ENCODE assay signal across 8 cellular contexts in the genomic region with DNA sequence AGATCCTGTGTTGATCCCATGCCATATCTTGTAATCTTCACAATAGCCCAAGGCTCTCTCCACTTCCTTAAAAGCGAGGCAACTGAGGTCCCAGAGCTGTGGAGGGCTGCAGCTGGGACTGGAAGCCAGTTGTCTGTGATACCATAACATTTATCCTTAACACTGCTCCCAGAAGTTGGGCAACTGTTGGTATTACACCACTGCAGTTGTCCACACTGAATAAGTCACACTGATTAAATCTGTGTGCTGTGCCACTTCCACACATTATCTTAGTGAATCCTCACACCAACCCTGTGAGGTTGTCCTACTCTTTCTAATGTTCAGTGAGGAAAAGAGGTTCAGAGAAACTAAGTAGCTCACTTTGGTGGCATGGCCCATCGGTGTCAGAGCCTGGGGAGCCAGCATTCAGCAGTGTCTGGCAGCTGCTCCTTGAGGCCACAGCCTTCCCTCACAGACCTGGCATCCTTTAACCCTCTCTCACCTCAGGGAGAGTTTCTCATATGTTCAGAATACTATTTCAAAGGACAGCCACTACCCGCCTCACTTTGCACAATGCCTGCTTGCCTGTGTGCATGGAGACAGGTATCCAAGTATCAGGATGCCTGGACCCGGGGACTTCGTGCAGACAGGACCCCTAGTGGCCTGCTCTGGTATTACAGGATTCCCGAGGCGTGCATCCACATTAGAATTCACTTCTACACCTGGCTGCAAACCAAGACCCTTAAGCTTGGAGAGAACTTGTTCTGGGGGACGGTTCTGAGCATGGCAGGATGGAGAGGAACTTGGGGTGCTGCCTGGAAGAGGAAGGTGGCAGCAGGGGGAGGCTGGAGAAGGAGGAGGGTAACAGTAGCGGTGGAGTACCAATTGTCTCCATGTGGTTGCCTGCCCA.
DNase-seq lines count a peak whose midpoint lies in the region; ATAC-seq and TF ChIP-seq lines count a peak whose summit lies in the region.

No MANE protein-coding gene starts in this region.

- TF ChIP-seq CTCF in Peyer's patch (IDR thresholded peaks at IDR 0.05): peak; percentile 47 to 79 (median 74)

- H3K27me3 Mint-ChIP-seq in activated naive CD8-positive, alpha-beta T cell treated with anti-CD3 and anti-CD28 coated beads, Interleukin-2, amount 50 U/mL, for 24 hours: peaks cover 14% of the 10 kb centered on the region

- no peak overlapping the region for H3K4me3 Mint-ChIP-seq in activated naive CD8-positive, alpha-beta T cell treated with anti-CD3 and anti-CD28 coated beads, Interleukin-2, amount 50 U/mL, for 24 hours

- H3K4me1 Mint-ChIP-seq in activated naive CD8-positive, alpha-beta T cell treated with anti-CD3 and anti-CD28 coated beads, Interleukin-2, amount 50 U/mL, for 24 hours: no peaks in the 10 kb centered on the region

- no peaks in the 10 kb centered on the region for H3K4me1 ChIP-seq in Peyer's patch
- no peaks in the 10 kb centered on the region for H3K4me1 ChIP-seq in right cardiac atrium (ENCODE audit: control insufficient read depth, insufficient read depth, low read length)

- H3K9me3 Mint-ChIP-seq in activated naive CD8-positive, alpha-beta T cell treated with anti-CD3 and anti-CD28 coated beads, Interleukin-2, amount 50 U/mL, for 24 hours: no peaks in the 10 kb centered on the region

- peak; percentile 45 for ATAC-seq in activated naive CD8-positive, alpha-beta T cell treated with anti-CD3 and anti-CD28 coated beads, Interleukin-2, amount 50 U/mL, for 24 hours
- peak; percentile 56 to 70 for ATAC-seq in right cardiac atrium
- no peak for ATAC-seq in GM19463 (IDR thresholded peaks at IDR 0.05; ENCODE audit: unreplicated experiment)
- ATAC-seq in HG02970 (IDR thresholded peaks at IDR 0.05; ENCODE audit: low FRiP score, unreplicated experiment): no peak

- intact Hi-C loops in right cardiac atrium (cut with DNase I): loop anchor here (2.0 to 10.0 kb wide), 4 partner anchors 117 to 291 kb away; a partner anchor contains a TSS

- no peaks in the 10 kb centered on the region for H3K9me3 ChIP-seq in Peyer's patch
- no peaks in the 10 kb centered on the region for H3K9me3 ChIP-seq in right cardiac atrium (ENCODE audit: control insufficient read depth, low read length)

- H3K27ac ChIP-seq in Peyer's patch: no peak overlapping the region
- H3K27ac ChIP-seq in right cardiac atrium (ENCODE audit: low read length): no peak overlapping the region

- WGBS in right cardiac atrium: 28% methylated on average over 9 of the region's 9 CpGs

- no peak for TF ChIP-seq POLR2A in Peyer's patch (IDR thresholded peaks at IDR 0.05)

- H3K4me3 ChIP-seq in Peyer's patch (no peak overlapping the region), right cardiac atrium (ENCODE audit: low read length) (no peak overlapping the region)

- DNase-seq in DMS53 (lab: John Stamatoyannopoulos, UW): peak; percentile 84
- peak; percentile 77 for DNase-seq in HT-29 (ENCODE audit: low spot score)
- DNase-seq in Peyer's patch: peak; percentile 42 to 79 (median 61)
- peak; percentile 58 for DNase-seq in activated naive CD8-positive, alpha-beta T cell treated with anti-CD3 and anti-CD28 coated beads, Interleukin-2, amount 50 U/mL, for 24 hours
- DNase-seq in right cardiac atrium: peak; percentile 54 to 83 (median 66)
- DNase-seq in retina: peak; percentile 75

- H3K36me3 ChIP-seq in Peyer's patch: no peaks in the 10 kb centered on the region

- H3K27me3 ChIP-seq in Peyer's patch: no peaks in the 10 kb centered on the region
- H3K27me3 ChIP-seq in right cardiac atrium (ENCODE audit: control insufficient read depth, insufficient read depth): no peaks in the 10 kb centered on the region

- no peaks in the 10 kb centered on the region for H3K36me3 Mint-ChIP-seq in activated naive CD8-positive, alpha-beta T cell treated with anti-CD3 and anti-CD28 coated beads, Interleukin-2, amount 50 U/mL, for 24 hours (ENCODE audit: low read depth)

- no peak overlapping the region for H3K27ac Mint-ChIP-seq in activated naive CD8-positive, alpha-beta T cell treated with anti-CD3 and anti-CD28 coated beads, Interleukin-2, amount 50 U/mL, for 24 hours

Comparison
In these comparisons a context has a peak if more than half of its experiments do, and no peak if none do; other contexts are left out.
1. ATAC-seq: peak in activated naive CD8-positive, alpha-beta T cell treated with anti-CD3 and anti-CD28 coated beads, Interleukin-2, amount 50 U/mL, for 24 hours (single experiment) and right cardiac atrium (2 of 2); none in GM19463 (single experiment) and HG02970 (single experiment).
2. Peak in every context shown above with its lines, with median percentiles within 50 percentile points of each other: DNase-seq.